In the genomic region with DNA sequence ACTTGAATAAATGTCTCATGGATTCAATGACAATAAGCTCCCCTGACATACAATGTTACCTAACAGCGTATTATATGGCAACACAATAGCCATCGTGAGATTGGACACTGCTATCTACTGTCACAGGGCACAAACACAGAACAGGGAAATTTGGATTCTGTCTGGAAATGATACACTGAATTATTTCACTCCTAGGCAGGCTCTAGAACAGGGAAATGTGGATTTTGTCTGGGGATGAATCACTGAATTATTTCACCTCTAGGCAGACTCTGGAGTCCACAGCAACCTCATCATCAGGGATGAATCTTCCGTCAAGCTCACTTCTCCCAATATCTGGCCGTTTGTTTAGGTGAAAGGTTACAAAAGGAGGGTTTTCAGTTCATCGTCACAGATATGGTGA, we compare ENCODE assay signal across 16 cellular contexts.
DNase-seq lines count a peak whose midpoint lies in the region; ATAC-seq and TF ChIP-seq lines count a peak whose summit lies in the region.
"Had no signal": no experiment of that assay in that cellular context is flagged by ENCODE, and none has a peak within 500 bp of the region (broad histone marks: within the 10 kb centered on the region; RNA-seq: fewer than 3 reads in every experiment).

No MANE protein-coding gene starts in this region.

- H3K9me3 ChIP-seq in SJCRH30 (replicated peaks): no peaks in the 10 kb centered on the region
- H3K9me3 ChIP-seq: Peyer's patch had no signal

- peaks cover 10% of the 10 kb centered on the region for H3K9me3 Mint-ChIP-seq in activated naive CD8-positive, alpha-beta T cell treated with anti-CD3 and anti-CD28 coated beads for 36 hours

- no peak overlapping the region for H3K27ac Mint-ChIP-seq in activated naive CD8-positive, alpha-beta T cell treated with anti-CD3 and anti-CD28 coated beads for 36 hours

- ATAC-seq in omental fat pad (ENCODE audit: low FRiP score): peak; percentile 51
- no peak for ATAC-seq in HG02571 (IDR thresholded peaks at IDR 0.05; ENCODE audit: unreplicated experiment)
- ATAC-seq: HepG2 had no signal

- no peaks in the 10 kb centered on the region for H3K36me3 ChIP-seq in SJCRH30
- H3K36me3 ChIP-seq: Peyer's patch had no signal

- no peaks in the 10 kb centered on the region for H3K27me3 Mint-ChIP-seq in activated naive CD8-positive, alpha-beta T cell treated with anti-CD3 and anti-CD28 coated beads for 36 hours

- TF ChIP-seq CTCF in omental fat pad (IDR thresholded peaks at IDR 0.05): no peak

- in situ Hi-C loops in ACHN (cut with HindIII; ENCODE audit: low pct_ligation_motif_present, low pct_unique_long_range_greater_than_20kb, low sequenced_read_pairs): no loop called here

- H3K36me3 Mint-ChIP-seq in activated naive CD8-positive, alpha-beta T cell treated with anti-CD3 and anti-CD28 coated beads for 36 hours: no peaks in the 10 kb centered on the region

- no peaks in the 10 kb centered on the region for H3K27me3 ChIP-seq in SJCRH30
- H3K27me3 ChIP-seq: Peyer's patch had no signal

- peak; percentile 58 for DNase-seq in ACHN
- DNase-seq in SJCRH30: no peak
- DNase-seq in dedifferentiated amniotic fluid mesenchymal stem cell (ENCODE audit: extremely low spot score): peak; percentile 54
- DNase-seq in omental fat pad (ENCODE audit: low spot score): no peak
- DNase-seq in activated CD4-positive, alpha-beta T cell treated with anti-CD3 and anti-CD28 coated beads for 48 hours: no peak
- DNase-seq in activated naive CD8-positive, alpha-beta T cell treated with anti-CD3 and anti-CD28 coated beads for 36 hours: no peak
- DNase-seq in SK-N-DZ (ENCODE audit: low spot score): no peak
- DNase-seq: 8988T, C1 segment of cervical spinal cord, DMS153, Kasumi-1, NCI-H146, NCI-H2081 treated with DMSO at 0.1 percent for 48 hours, Peyer's patch had no signal

- peak overlapping the region; percentile 83 for H3K27ac ChIP-seq in SJCRH30
- H3K27ac ChIP-seq: Peyer's patch had no signal

- H3K4me1 ChIP-seq in SJCRH30: peaks cover 29% of the 10 kb centered on the region
- H3K4me1 ChIP-seq: Peyer's patch had no signal

- H3K4me3 ChIP-seq in SJCRH30: peak overlapping the region; percentile 27
- H3K4me3 ChIP-seq: Peyer's patch had no signal

- no peaks in the 10 kb centered on the region for H3K4me1 Mint-ChIP-seq in activated naive CD8-positive, alpha-beta T cell treated with anti-CD3 and anti-CD28 coated beads for 36 hours

- no peak overlapping the region for H3K4me3 Mint-ChIP-seq in activated naive CD8-positive, alpha-beta T cell treated with anti-CD3 and anti-CD28 coated beads for 36 hours

Comparison
In these comparisons a context has a peak if more than half of its experiments do, and no peak if none do; other contexts are left out.
1. DNase-seq: peak in ACHN (single experiment) and dedifferentiated amniotic fluid mesenchymal stem cell (single experiment); none in SJCRH30 (0 of 2), omental fat pad (single experiment), activated CD4-positive, alpha-beta T cell treated with anti-CD3 and anti-CD28 coated beads for 48 hours (single experiment), activated naive CD8-positive, alpha-beta T cell treated with anti-CD3 and anti-CD28 coated beads for 36 hours (single experiment) and SK-N-DZ (single experiment).